In the genomic region with DNA sequence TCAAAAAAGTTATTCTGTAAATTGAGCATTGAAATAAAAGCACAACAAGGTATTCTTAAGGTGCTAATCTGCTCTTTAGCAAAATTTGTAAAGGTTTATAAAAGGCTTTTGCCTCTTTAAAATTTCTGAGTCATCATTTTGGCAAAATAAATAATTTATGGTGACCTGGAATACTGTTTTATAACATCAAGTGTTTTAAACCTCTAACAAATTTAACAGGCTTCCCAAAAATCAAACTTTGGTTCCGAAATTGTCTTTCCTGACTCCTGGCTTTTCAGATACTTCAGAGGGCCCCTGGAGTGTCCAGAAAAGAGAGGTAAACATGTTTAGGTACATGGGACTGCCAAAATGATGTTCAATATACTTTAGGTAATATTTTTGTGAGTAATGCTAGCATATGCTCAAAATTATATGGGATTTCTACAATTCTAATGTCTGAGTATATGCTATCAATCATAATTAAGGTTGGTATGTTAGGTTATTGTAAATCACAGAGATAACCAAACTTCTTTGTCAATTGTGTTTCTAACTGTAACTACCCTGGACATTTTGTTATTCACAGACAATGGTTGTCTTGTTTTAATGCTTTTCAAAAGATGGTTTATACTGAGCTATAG, we compare ENCODE assay signal across 2 cellular contexts.
TF ChIP-seq lines count a peak whose summit lies in the region.

No MANE protein-coding gene starts in this region.

TF ChIP-seq in HEK293, 187 proteins besides CTCF, POLR2A, EP300 and RAD21 (continued from another document):
- TF ChIP-seq, protein P1, sequence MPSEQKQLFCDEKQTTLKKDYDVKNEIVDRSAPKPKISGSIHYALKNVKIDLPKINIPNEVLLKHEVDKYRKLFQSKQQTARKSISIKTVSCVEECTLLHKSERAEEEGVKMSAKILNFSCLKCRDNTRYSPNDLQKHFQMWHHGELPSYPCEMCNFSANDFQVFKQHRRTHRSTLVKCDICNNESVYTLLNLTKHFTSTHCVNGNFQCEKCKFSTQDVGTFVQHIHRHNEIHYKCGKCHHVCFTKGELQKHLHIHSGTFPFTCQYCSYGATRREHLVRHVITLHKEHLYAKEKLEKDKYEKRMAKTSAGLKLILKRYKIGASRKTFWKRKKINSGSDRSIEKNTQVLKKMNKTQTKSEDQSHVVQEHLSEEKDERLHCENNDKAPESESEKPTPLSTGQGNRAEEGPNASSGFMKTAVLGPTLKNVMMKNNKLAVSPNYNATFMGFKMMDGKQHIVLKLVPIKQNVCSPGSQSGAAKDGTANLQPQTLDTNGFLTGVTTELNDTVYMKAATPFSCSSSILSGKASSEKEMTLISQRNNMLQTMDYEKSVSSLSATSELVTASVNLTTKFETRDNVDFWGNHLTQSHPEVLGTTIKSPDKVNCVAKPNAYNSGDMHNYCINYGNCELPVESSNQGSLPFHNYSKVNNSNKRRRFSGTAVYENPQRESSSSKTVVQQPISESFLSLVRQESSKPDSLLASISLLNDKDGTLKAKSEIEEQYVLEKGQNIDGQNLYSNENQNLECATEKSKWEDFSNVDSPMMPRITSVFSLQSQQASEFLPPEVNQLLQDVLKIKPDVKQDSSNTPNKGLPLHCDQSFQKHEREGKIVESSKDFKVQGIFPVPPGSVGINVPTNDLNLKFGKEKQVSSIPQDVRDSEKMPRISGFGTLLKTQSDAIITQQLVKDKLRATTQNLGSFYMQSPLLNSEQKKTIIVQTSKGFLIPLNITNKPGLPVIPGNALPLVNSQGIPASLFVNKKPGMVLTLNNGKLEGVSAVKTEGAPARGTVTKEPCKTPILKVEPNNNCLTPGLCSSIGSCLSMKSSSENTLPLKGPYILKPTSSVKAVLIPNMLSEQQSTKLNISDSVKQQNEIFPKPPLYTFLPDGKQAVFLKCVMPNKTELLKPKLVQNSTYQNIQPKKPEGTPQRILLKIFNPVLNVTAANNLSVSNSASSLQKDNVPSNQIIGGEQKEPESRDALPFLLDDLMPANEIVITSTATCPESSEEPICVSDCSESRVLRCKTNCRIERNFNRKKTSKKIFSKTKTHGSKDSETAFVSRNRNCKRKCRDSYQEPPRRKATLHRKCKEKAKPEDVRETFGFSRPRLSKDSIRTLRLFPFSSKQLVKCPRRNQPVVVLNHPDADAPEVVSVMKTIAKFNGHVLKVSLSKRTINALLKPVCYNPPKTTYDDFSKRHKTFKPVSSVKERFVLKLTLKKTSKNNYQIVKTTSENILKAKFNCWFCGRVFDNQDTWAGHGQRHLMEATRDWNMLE (tag by site-specific recombination; conservative IDR thresholded peaks at IDR 0.05; ENCODE audit: low read depth) = peak; percentile 54
- TF ChIP-seq ZFP69B (tag by site-specific recombination; IDR thresholded peaks at IDR 0.05) = no peak
- TF ChIP-seq ZNF350 (tag by site-specific recombination; IDR thresholded peaks at IDR 0.05) = peak; percentile 39; the same call in 1 of the 2 replicates
- peak; percentile 70 for TF ChIP-seq ZNF549 (tag by site-specific recombination; IDR thresholded peaks at IDR 0.05)
- TF ChIP-seq, protein P2, sequence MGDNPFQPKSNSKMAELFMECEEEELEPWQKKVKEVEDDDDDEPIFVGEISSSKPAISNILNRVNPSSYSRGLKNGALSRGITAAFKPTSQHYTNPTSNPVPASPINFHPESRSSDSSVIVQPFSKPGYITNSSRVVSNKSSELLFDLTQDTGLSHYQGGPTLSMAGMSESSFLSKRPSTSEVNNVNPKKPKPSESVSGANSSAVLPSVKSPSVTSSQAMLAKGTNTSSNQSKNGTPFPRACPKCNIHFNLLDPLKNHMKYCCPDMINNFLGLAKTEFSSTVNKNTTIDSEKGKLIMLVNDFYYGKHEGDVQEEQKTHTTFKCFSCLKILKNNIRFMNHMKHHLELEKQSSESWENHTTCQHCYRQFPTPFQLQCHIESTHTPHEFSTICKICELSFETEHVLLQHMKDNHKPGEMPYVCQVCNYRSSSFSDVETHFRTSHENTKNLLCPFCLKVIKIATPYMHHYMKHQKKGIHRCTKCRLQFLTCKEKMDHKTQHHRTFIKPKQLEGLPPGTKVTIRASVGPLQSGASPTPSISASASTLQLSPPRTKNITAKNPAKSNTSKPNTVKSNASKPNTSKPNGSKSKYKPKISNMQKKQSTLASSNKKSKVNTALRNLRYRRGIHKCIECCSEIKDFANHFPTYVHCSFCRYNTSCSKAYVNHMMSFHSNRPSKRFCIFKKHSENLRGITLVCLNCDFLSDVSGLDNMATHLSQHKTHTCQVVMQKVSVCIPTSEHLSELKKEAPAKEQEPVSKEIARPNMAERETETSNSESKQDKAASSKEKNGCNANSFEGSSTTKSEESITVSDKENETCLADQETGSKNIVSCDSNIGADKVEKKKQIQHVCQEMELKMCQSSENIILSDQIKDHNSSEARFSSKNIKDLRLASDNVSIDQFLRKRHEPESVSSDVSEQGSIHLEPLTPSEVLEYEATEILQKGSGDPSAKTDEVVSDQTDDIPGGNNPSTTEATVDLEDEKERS (tag by site-specific recombination; IDR thresholded peaks at IDR 0.05) = peak; percentile 56; the same call in 1 of the 2 replicates
- TF ChIP-seq TRIM28 (IDR thresholded peaks at IDR 0.05; ENCODE audit: borderline replicate concordance, low read length) = peak; percentile 58; the same call in 1 of the 2 replicates
- TF ChIP-seq ZNF626 (tag by site-specific recombination; IDR thresholded peaks at IDR 0.05) = peak; percentile 91
- TF ChIP-seq ZFP41 (tag by site-specific recombination; IDR thresholded peaks at IDR 0.05; ENCODE audit: borderline replicate concordance) = no peak
- TF ChIP-seq ZNF404 (tag by site-specific recombination; IDR thresholded peaks at IDR 0.05) = no peak
- TF ChIP-seq, protein P3, sequence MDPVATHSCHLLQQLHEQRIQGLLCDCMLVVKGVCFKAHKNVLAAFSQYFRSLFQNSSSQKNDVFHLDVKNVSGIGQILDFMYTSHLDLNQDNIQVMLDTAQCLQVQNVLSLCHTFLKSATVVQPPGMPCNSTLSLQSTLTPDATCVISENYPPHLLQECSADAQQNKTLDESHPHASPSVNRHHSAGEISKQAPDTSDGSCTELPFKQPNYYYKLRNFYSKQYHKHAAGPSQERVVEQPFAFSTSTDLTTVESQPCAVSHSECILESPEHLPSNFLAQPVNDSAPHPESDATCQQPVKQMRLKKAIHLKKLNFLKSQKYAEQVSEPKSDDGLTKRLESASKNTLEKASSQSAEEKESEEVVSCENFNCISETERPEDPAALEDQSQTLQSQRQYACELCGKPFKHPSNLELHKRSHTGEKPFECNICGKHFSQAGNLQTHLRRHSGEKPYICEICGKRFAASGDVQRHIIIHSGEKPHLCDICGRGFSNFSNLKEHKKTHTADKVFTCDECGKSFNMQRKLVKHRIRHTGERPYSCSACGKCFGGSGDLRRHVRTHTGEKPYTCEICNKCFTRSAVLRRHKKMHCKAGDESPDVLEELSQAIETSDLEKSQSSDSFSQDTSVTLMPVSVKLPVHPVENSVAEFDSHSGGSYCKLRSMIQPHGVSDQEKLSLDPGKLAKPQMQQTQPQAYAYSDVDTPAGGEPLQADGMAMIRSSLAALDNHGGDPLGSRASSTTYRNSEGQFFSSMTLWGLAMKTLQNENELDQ (tag by site-specific recombination; IDR thresholded peaks at IDR 0.05; ENCODE audit: low read depth) = no peak
- TF ChIP-seq ZNF239 (tag by site-specific recombination; IDR thresholded peaks at IDR 0.05) = no peak
- TF ChIP-seq ZNF174 (tag by site-specific recombination; IDR thresholded peaks at IDR 0.05) = 0 out of 2 replicates have a peak, but pooled peaks have one; percentile 28
- TF ChIP-seq ZNF791 (tag by site-specific recombination; IDR thresholded peaks at IDR 0.05) = no peak
- TF ChIP-seq ZNF366 (tag by site-specific recombination; conservative IDR thresholded peaks at IDR 0.05) = no peak
- 0 out of 2 replicates have a peak, but pooled peaks have one; percentile 20 for TF ChIP-seq ZNF184 (tag by site-specific recombination; IDR thresholded peaks at IDR 0.05)
- TF ChIP-seq ZNF121 (tag by site-specific recombination; IDR thresholded peaks at IDR 0.05) = no peak

TF ChIP-seq in K562, 482 proteins besides CTCF, POLR2A, EP300 and RAD21 (continued from another document and continues in another):
- TF ChIP-seq, protein P4, sequence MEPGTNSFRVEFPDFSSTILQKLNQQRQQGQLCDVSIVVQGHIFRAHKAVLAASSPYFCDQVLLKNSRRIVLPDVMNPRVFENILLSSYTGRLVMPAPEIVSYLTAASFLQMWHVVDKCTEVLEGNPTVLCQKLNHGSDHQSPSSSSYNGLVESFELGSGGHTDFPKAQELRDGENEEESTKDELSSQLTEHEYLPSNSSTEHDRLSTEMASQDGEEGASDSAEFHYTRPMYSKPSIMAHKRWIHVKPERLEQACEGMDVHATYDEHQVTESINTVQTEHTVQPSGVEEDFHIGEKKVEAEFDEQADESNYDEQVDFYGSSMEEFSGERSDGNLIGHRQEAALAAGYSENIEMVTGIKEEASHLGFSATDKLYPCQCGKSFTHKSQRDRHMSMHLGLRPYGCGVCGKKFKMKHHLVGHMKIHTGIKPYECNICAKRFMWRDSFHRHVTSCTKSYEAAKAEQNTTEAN (CRISPR knock-in tag; IDR thresholded peaks at IDR 0.05) = no peak
- TF ChIP-seq, protein P5, sequence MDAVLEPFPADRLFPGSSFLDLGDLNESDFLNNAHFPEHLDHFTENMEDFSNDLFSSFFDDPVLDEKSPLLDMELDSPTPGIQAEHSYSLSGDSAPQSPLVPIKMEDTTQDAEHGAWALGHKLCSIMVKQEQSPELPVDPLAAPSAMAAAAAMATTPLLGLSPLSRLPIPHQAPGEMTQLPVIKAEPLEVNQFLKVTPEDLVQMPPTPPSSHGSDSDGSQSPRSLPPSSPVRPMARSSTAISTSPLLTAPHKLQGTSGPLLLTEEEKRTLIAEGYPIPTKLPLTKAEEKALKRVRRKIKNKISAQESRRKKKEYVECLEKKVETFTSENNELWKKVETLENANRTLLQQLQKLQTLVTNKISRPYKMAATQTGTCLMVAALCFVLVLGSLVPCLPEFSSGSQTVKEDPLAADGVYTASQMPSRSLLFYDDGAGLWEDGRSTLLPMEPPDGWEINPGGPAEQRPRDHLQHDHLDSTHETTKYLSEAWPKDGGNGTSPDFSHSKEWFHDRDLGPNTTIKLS (IDR thresholded peaks at IDR 0.05; ENCODE audit: borderline replicate concordance, low read depth) = no peak
- no peak for TF ChIP-seq SIN3A (IDR thresholded peaks at IDR 0.05; ENCODE audit: borderline replicate concordance in 2 of 2, control insufficient read depth in 1 of 2, low read depth in 2 of 2, low read length in 2 of 2)
- TF ChIP-seq ZNF143 (CRISPR knock-in tag; IDR thresholded peaks at IDR 0.05) = no peak
- TF ChIP-seq FOXK1 (CRISPR knock-in tag; IDR thresholded peaks at IDR 0.05; ENCODE audit: borderline replicate concordance) = no peak
- TF ChIP-seq IFI16 (CRISPR knock-in tag; IDR thresholded peaks at IDR 0.05) = no peak
- TF ChIP-seq, protein P6, sequence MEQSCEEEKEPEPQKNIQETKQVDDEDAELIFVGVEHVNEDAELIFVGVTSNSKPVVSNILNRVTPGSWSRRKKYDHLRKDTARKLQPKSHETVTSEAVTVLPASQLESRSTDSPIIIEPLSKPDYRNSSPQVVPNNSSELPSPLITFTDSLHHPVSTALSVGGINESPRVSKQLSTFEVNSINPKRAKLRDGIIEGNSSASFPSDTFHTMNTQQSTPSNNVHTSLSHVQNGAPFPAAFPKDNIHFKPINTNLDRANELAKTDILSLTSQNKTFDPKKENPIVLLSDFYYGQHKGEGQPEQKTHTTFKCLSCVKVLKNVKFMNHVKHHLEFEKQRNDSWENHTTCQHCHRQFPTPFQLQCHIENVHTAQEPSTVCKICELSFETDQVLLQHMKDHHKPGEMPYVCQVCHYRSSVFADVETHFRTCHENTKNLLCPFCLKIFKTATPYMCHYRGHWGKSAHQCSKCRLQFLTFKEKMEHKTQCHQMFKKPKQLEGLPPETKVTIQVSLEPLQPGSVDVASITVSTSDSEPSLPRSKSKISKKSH (CRISPR knock-in tag; IDR thresholded peaks at IDR 0.05) = peak; percentile 84
- 0 out of 2 replicates have a peak, but pooled peaks have one; percentile 43 for TF ChIP-seq ZEB2 (IDR thresholded peaks at IDR 0.05)
- TF ChIP-seq, protein P7, sequence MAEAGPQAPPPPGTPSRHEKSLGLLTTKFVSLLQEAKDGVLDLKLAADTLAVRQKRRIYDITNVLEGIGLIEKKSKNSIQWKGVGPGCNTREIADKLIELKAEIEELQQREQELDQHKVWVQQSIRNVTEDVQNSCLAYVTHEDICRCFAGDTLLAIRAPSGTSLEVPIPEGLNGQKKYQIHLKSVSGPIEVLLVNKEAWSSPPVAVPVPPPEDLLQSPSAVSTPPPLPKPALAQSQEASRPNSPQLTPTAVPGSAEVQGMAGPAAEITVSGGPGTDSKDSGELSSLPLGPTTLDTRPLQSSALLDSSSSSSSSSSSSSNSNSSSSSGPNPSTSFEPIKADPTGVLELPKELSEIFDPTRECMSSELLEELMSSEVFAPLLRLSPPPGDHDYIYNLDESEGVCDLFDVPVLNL (CRISPR knock-in tag; IDR thresholded peaks at IDR 0.05; ENCODE audit: low read depth) = no peak
- TF ChIP-seq LCOR (CRISPR knock-in tag; IDR thresholded peaks at IDR 0.05) = no peak
- no peak for TF ChIP-seq MAFF (IDR thresholded peaks at IDR 0.05; ENCODE audit: low read length)
- no peak for TF ChIP-seq ZNF282 (CRISPR knock-in tag; IDR thresholded peaks at IDR 0.05)
